In genomic region chr6:36874443-36875249, GRCh38 we compare ENCODE assay signal across 8 cellular contexts. TPM values are rescaled to one million over a fixed set of nuclear protein-coding genes. Genes with fewer than 3 reads are reported as not detected.
DNase-seq lines count a peak whose midpoint lies in the region; ATAC-seq, FAIRE-seq and TF ChIP-seq lines count a peak whose summit lies in the region.

Gene PPIL1, minus strand, starts transcription at chr6:36874803. Its CDS starts 31 bp downstream, at chr6:36874772.

- peaks cover 2% of the 10 kb centered on the region; the same call in 1 of the 2 replicates for H3K4me1 ChIP-seq in BE2C

- H3K9me3 Mint-ChIP-seq in dendritic cell treated with granulocyte-macrophage colony-stimulating factor and Interleukin-4, amounts not matched to agents 40 ng/mL and 50 ng/mL, for 4 days, result no peaks in the 10 kb centered on the region

- DNase-seq in BE2C (peak; percentile 88), GM19239 (ENCODE audit: insufficient read length, low spot score) (peak; percentile 74), NCI-H526 treated with DMSO at 0.1 percent for 48 hours (lab: John Stamatoyannopoulos, UW) (peak; percentile 93), left lobe of liver (ENCODE audit: low spot score) (peak; percentile 84)
- peak; percentile 82 for DNase-seq in activated CD4-positive, alpha-beta T cell treated with anti-CD3 and anti-CD28 coated beads, Interleukin-2, amount 50 U/mL, for 1 hour
- peak; percentile 76 for DNase-seq in stimulated activated CD4-positive, alpha-beta T cell treated with anti-CD3 and anti-CD28 coated beads, Interleukin-2, amount 100 ng/mL, for 4 hours (ENCODE audit: low read depth)

- no peaks in the 10 kb centered on the region for H3K27me3 ChIP-seq in BE2C

- peak; percentile 58 for ATAC-seq in HG03457 (IDR thresholded peaks at IDR 0.05; ENCODE audit: unreplicated experiment)
- ATAC-seq in left lobe of liver, result peak; percentile 90

- FAIRE-seq in GM19239 (lab: Jason Lieb, UNC), result peak; percentile 97

- peak within 1 kb of the TSS; percentile 96 for H3K4me3 Mint-ChIP-seq in dendritic cell treated with granulocyte-macrophage colony-stimulating factor and Interleukin-4, amounts not matched to agents 40 ng/mL and 50 ng/mL, for 4 days

- H3K4me3 ChIP-seq in BE2C (ENCODE audit: low read depth, low read length), result peak within 1 kb of the TSS; percentile 96

- H3K27ac Mint-ChIP-seq in dendritic cell treated with granulocyte-macrophage colony-stimulating factor and Interleukin-4, amounts not matched to agents 40 ng/mL and 50 ng/mL, for 4 days, result peak within 1 kb of the TSS; percentile 98

- peaks cover 24% of the 10 kb centered on the region for H3K36me3 ChIP-seq in BE2C

- peaks cover 4% of the 10 kb centered on the region for H3K27me3 Mint-ChIP-seq in dendritic cell treated with granulocyte-macrophage colony-stimulating factor and Interleukin-4, amounts not matched to agents 40 ng/mL and 50 ng/mL, for 4 days

- peaks cover 29% of the 10 kb centered on the region for H3K36me3 Mint-ChIP-seq in dendritic cell treated with granulocyte-macrophage colony-stimulating factor and Interleukin-4, amounts not matched to agents 40 ng/mL and 50 ng/mL, for 4 days (ENCODE audit: low read depth)

- intact Hi-C loops in dendritic cell treated with granulocyte-macrophage colony-stimulating factor and Interleukin-4, amounts not matched to agents 40 ng/mL and 50 ng/mL, for 4 days (cut with micrococcal nuclease), result no loop called here

- peaks cover 29% of the 10 kb centered on the region for H3K4me1 Mint-ChIP-seq in dendritic cell treated with granulocyte-macrophage colony-stimulating factor and Interleukin-4, amounts not matched to agents 40 ng/mL and 50 ng/mL, for 4 days (ENCODE audit: low read depth)

- no peaks in the 10 kb centered on the region for H3K9me3 ChIP-seq in BE2C

- TF ChIP-seq CTCF in BE2C (IDR thresholded peaks at IDR 0.05; ENCODE audit: low read depth, low read length), result peak; percentile 4; the same call in 1 of the 2 replicates

RNA-seq across cellular contexts. Expression of gene PPIL1, which starts in this region (rescaled TPM):
- 69.1 TPM for polyA plus RNA-seq in BE2C (2012; ENCODE audit: insufficient read depth, insufficient read length, low read depth)
- 10.7 TPM for total RNA-seq in left lobe of liver

Comparison
In these comparisons a context has a peak if more than half of its experiments do, and no peak if none do; other contexts are left out.
1. Peak in every context shown above with its lines: DNase-seq, ATAC-seq and H3K4me3 ChIP-seq.